In genomic region chr1:201326710-201327109, GRCh38 we compare ENCODE assay signal across 23 cellular contexts. TPM values are rescaled to one million over a fixed set of nuclear protein-coding genes. Genes with fewer than 3 reads are reported as not detected.
"Had no signal": no experiment of that assay in that cellular context is flagged by ENCODE, and none has a peak within 500 bp of the region (broad histone marks: within the 10 kb centered on the region; RNA-seq: fewer than 3 reads in every experiment).

No MANE protein-coding gene starts in this region.

- H3K27me3 ChIP-seq: colonic mucosa, esophagus muscularis mucosa, sigmoid colon, uterus had no signal

- H3K27ac ChIP-seq: colonic mucosa, esophagus muscularis mucosa, sigmoid colon, stomach, uterus had no signal

- ATAC-seq: left colon; left ventricle myocardium superior; naive thymus-derived CD4-positive, alpha-beta T cell had no signal

- H3K4me1 ChIP-seq: colonic mucosa, uterus had no signal

- DNase-seq: colonic mucosa; effector CD8-positive, alpha-beta T cell; foreskin fibroblast; head of caudate nucleus; hippocampal formation; left colon; left ventricle myocardium superior; mesendoderm; naive thymus-derived CD4-positive, alpha-beta T cell; nephron progenitor cell; sigmoid colon; stimulated activated CD4-positive, alpha-beta T cell treated with anti-CD3 and anti-CD28 coated beads, Interleukin-12 subunit alpha, Interleukin-12 subunit beta, amount 100 ng/mL, for 4 hours; stimulated activated naive CD4-positive, alpha-beta T cell; stomach; substantia nigra; trophoblast cell; uterus had no signal

- H3K36me3 ChIP-seq: colonic mucosa, esophagus muscularis mucosa, sigmoid colon, stomach, uterus had no signal

- H3K9me3 ChIP-seq: colonic mucosa, esophagus muscularis mucosa, sigmoid colon, stomach, uterus had no signal

- H3K4me3 ChIP-seq: colonic mucosa, esophagus muscularis mucosa, sigmoid colon, skin epidermis, stomach, uterus had no signal

RNA-seq across cellular contexts. Expression of gene PKP1, which starts 43.4 kb away (rescaled TPM):
- total RNA-seq: lung microvascular endothelial cell; mononuclear cell; naive thymus-derived CD4-positive, alpha-beta T cell had no signal
- polyA plus RNA-seq: naive thymus-derived CD4-positive, alpha-beta T cell had no signal

RNA-seq across cellular contexts. Expression of gene TNNT2, which starts 50.8 kb away (rescaled TPM):
- total RNA-seq: dermis microvascular lymphatic vessel endothelial cell; lung microvascular endothelial cell; naive thymus-derived CD4-positive, alpha-beta T cell; pulmonary artery endothelial cell had no signal
- polyA plus RNA-seq: naive thymus-derived CD4-positive, alpha-beta T cell had no signal
